ENCODE assay signal across 8 cellular contexts in genomic region chr17:55420776-55421178, GRCh38. TPM values are rescaled to one million over a fixed set of nuclear protein-coding genes. Genes with fewer than 3 reads are reported as not detected.
DNase-seq lines count a peak whose midpoint lies in the region; ATAC-seq and TF ChIP-seq lines count a peak whose summit lies in the region.

No MANE protein-coding gene starts in this region.

- H3K27ac ChIP-seq in KMS-11 (no peak overlapping the region), lower lobe of right lung (peak overlapping the region; percentile 87)

- no peaks in the 10 kb centered on the region for H3K9me3 ChIP-seq in lower lobe of right lung

- TF ChIP-seq CTCF in KMS-11 (conservative IDR thresholded peaks at IDR 0.05; ENCODE audit: low read depth, low read length): no peak
- no peak for TF ChIP-seq CTCF in lower lobe of right lung (IDR thresholded peaks at IDR 0.05)

- peaks cover 18% of the 10 kb centered on the region; the same call in 1 of the 2 replicates for H3K79me2 ChIP-seq in KMS-11 (ENCODE audit: insufficient read depth, low read depth)

- DNase-seq in DMS53 (lab: John Stamatoyannopoulos, UW): peak; percentile 47
- DNase-seq in activated CD4-positive, alpha-beta T cell treated with anti-CD3 and anti-CD28 coated beads, Interleukin-2, amount 50 U/mL, for 24 hours (ENCODE audit: low read depth in 1 of 2, low spot score in 1 of 2): peak; percentile 4 to 12
- peak; percentile 32 for DNase-seq in dermis blood vessel endothelial cell
- peak; percentile 71 for DNase-seq in lower lobe of right lung
- DNase-seq in stimulated activated CD8-positive, alpha-beta memory T cell treated with anti-CD3 and anti-CD28 coated beads, Interleukin-12 subunit alpha, Interleukin-12 subunit beta, amount 100 ng/mL, for 4 hours (ENCODE audit: low read depth): peak; percentile 19

- peak overlapping the region; percentile 76 for H3K4me2 ChIP-seq in KMS-11

- H3K9ac ChIP-seq in KMS-11: peak overlapping the region; percentile 70

- H3K27me3 ChIP-seq in KMS-11 (ENCODE audit: insufficient read depth, low read depth) (no peaks in the 10 kb centered on the region), lower lobe of right lung (ENCODE audit: low read depth) (no peaks in the 10 kb centered on the region)

- intact Hi-C loops in lower lobe of right lung (cut with DNase I): no loop called here

- ATAC-seq in lower lobe of right lung (peak; percentile 53 to 54), HG03521 (IDR thresholded peaks at IDR 0.05; ENCODE audit: unreplicated experiment) (no peak), HG03135 (IDR thresholded peaks at IDR 0.05; ENCODE audit: unreplicated experiment) (no peak)

- H2AFZ ChIP-seq in KMS-11 (ENCODE audit: low read depth): peak overlapping the region; percentile 89

- H3K4me3 ChIP-seq in KMS-11 (IDR thresholded peaks at IDR 0.05; ENCODE audit: insufficient read depth, low read depth, low read length) (no peak overlapping the region), lower lobe of right lung (peak overlapping the region; percentile 98)

- H4K20me1 ChIP-seq in KMS-11 (ENCODE audit: insufficient read depth): no peaks in the 10 kb centered on the region

- peaks cover 55% of the 10 kb centered on the region for H3K4me1 ChIP-seq in KMS-11 (ENCODE audit: low read depth, poor library complexity, severe bottlenecking)
- H3K4me1 ChIP-seq in lower lobe of right lung: peaks cover 29% of the 10 kb centered on the region

- H3K36me3 ChIP-seq in KMS-11 (ENCODE audit: insufficient read depth) (no peaks in the 10 kb centered on the region), lower lobe of right lung (no peaks in the 10 kb centered on the region)

RNA-seq across cellular contexts. Expression of gene MMD, which starts 0.9 kb away (rescaled TPM):
- 11.8 and 16.2 TPM in 2 replicates for total RNA-seq in dermis blood vessel endothelial cell
- 23.1 TPM for total RNA-seq in lower lobe of right lung

Comparison
In these comparisons a context has a peak if more than half of its experiments do, and no peak if none do; other contexts are left out.
1. DNase-seq: peak in every context shown above with its lines; median percentile 71 in lower lobe of right lung; 47 in DMS53; 32 in dermis blood vessel endothelial cell; 19 in stimulated activated CD8-positive, alpha-beta memory T cell treated with anti-CD3 and anti-CD28 coated beads, Interleukin-12 subunit alpha, Interleukin-12 subunit beta, amount 100 ng/mL, for 4 hours; 8 in activated CD4-positive, alpha-beta T cell treated with anti-CD3 and anti-CD28 coated beads, Interleukin-2, amount 50 U/mL, for 24 hours.
2. ATAC-seq: peak in lower lobe of right lung (2 of 2); none in HG03521 (single experiment) and HG03135 (single experiment).